ENCODE assay signal across 32 cellular contexts in genomic region chr7:11754123-11754522, GRCh38.
DNase-seq lines count a peak whose midpoint lies in the region; ATAC-seq, FAIRE-seq and TF ChIP-seq lines count a peak whose summit lies in the region.
"Had no signal": no experiment of that assay in that cellular context is flagged by ENCODE, and none has a peak within 500 bp of the region (broad histone marks: within the 10 kb centered on the region; RNA-seq: fewer than 3 reads in every experiment).

No MANE protein-coding gene starts in this region.

- 0 out of 2 replicates have a peak, but pooled peaks cover 5% of the 10 kb centered on the region for H3K4me1 ChIP-seq in PC-9 (replicated peaks; ENCODE audit: insufficient read depth)
- H3K4me1 ChIP-seq: prostate gland, thyroid gland had no signal

- peak; percentile 77 for ATAC-seq in GM18867 (IDR thresholded peaks at IDR 0.05; ENCODE audit: unreplicated experiment)
- ATAC-seq in HG02870 (IDR thresholded peaks at IDR 0.05; ENCODE audit: unreplicated experiment): peak; percentile 77
- ATAC-seq: effector memory CD8-positive, alpha-beta T cell; left colon; natural killer cell treated with Interleukin-12 subunit alpha and Interleukin-12 subunit beta and Interleukin-15 and Interleukin-18, amount 100 ng/mL, for 72 hours; sciatic nerve; stimulated activated naive CD8-positive, alpha-beta T cell treated with anti-CD3 and anti-CD28 coated beads, Interleukin-15, amount 100 ng/mL, for 72 hours had no signal

- H3K4me3 ChIP-seq in PC-9: no peak overlapping the region
- H3K4me3 ChIP-seq: coronary artery, prostate gland, thyroid gland had no signal

- DNase-seq in NCI-H2227 treated with DMSO at 0.1 percent for 48 hours (lab: John Stamatoyannopoulos, UW) (peak; percentile 60), RCC 7860 (ENCODE audit: low spot score) (no peak), NCI-H2029 (lab: John Stamatoyannopoulos, UW) (no peak), NCI-H748 treated with DMSO at 0.1 percent for 48 hours (lab: John Stamatoyannopoulos, UW) (no peak), PC-9 (no peak)
- DNase-seq: activated CD4-positive, alpha-beta T cell treated with anti-CD3 and anti-CD28 coated beads, Interleukin-2, amount 50 U/mL, for 48 hours; activated naive CD4-positive, alpha-beta T cell; Calu3; caudate nucleus; DMS79 treated with DMSO at 0.1 percent for 48 hours; effector memory CD8-positive, alpha-beta T cell; GF-D8; GOT3; immature natural killer cell; KG1; left colon; mammary epithelial cell; NCI-H1417; NCI-H2081; NCI-H345; NCI-H774; occipital lobe; OCI-M1; SK-N-SH; stimulated activated naive CD8-positive, alpha-beta T cell treated with anti-CD3 and anti-CD28 coated beads, Interleukin-15, amount 100 ng/mL, for 72 hours; thyroid gland had no signal

- no peak overlapping the region for H3K4me2 ChIP-seq in PC-9
- H3K4me2 ChIP-seq: SK-N-SH had no signal

- no peak overlapping the region for H2AFZ ChIP-seq in PC-9

- intact Hi-C loops in PC-9 (cut with micrococcal nuclease; ENCODE audit: unreplicated experiment): no loop called here

- no peak for FAIRE-seq in RCC 7860 (lab: Jason Lieb, UNC)

- no peak for TF ChIP-seq CTCF in PC-9 (conservative IDR thresholded peaks at IDR 0.05)

- H3K27me3 ChIP-seq in PC-9 (ENCODE audit: insufficient read depth, low read depth): no peaks in the 10 kb centered on the region
- H3K27me3 ChIP-seq: thyroid gland had no signal

- no peaks in the 10 kb centered on the region for H3K9me2 ChIP-seq in PC-9 (ENCODE audit: insufficient read depth)
- H3K9me2 ChIP-seq: SK-N-SH had no signal

- CTCF ChIA-PET in PC-9 (lab: Charles Lee): no interaction called here

- H3K79me2 ChIP-seq in PC-9 (ENCODE audit: low read depth): no peaks in the 10 kb centered on the region

- no peak overlapping the region for H3K27ac ChIP-seq in PC-9
- H3K27ac ChIP-seq: coronary artery, prostate gland, thyroid gland had no signal

- H3K9me3 ChIP-seq in PC-9 (ENCODE audit: insufficient read depth, low read depth): no peaks in the 10 kb centered on the region
- H3K9me3 ChIP-seq: prostate gland, SK-N-SH, thyroid gland had no signal

- no peaks in the 10 kb centered on the region for H4K20me1 ChIP-seq in PC-9 (ENCODE audit: insufficient read depth)

- BruUV-seq in PC-9 (replicated peaks; lab: Mats Ljungman, UMichigan): no TSS peak

- POLR2A ChIA-PET in PC-9 (lab: Charles Lee; ENCODE audit: unreplicated experiment): no interaction called here

- H3F3A ChIP-seq in PC-9 (ENCODE audit: insufficient read depth, low read depth): no peaks in the 10 kb centered on the region

- no peaks in the 10 kb centered on the region for H3K36me3 ChIP-seq in PC-9 (ENCODE audit: low read depth)
- H3K36me3 ChIP-seq: prostate gland, thyroid gland had no signal
